Comparison of ENCODE assay signal across 11 cellular contexts in genomic region chr5:33438996-33439395, GRCh38. TPM values are rescaled to one million over a fixed set of nuclear protein-coding genes. Genes with fewer than 3 reads are reported as not detected.
A peak's percentile ranks its signal among the peaks of the same experiment; 100 is the strongest.
DNase-seq lines count a peak whose midpoint lies in the region; ATAC-seq and TF ChIP-seq lines count a peak whose summit lies in the region.
"Had no signal": no experiment of that assay in that cellular context is flagged by ENCODE, and none has a peak within 500 bp of the region (broad histone marks: within the 10 kb centered on the region; RNA-seq: fewer than 3 reads in every experiment).

No MANE protein-coding gene starts in this region.

- peaks cover 3% of the 10 kb centered on the region for H3K79me1 ChIP-seq in H9 (ENCODE audit: insufficient read depth, low read depth, low read length, poor library complexity, severe bottlenecking)

- H3K36me3 ChIP-seq in skeletal muscle satellite cell (ENCODE audit: insufficient read depth, low read length) (peaks cover 3% of the 10 kb centered on the region), heart right ventricle (no peaks in the 10 kb centered on the region)
- H3K36me3 ChIP-seq: gastroesophageal sphincter had no signal

- no peak overlapping the region for H2BK12ac ChIP-seq in H9 (ENCODE audit: insufficient read length, low read depth, low read length)

- H3K27ac ChIP-seq in H9 (ENCODE audit: insufficient read length, low read depth, low read length): no peak overlapping the region
- H3K27ac ChIP-seq in heart right ventricle: no peak overlapping the region

- H3K4me1 ChIP-seq in H9 (ENCODE audit: insufficient read depth, low read length): peaks cover 3% of the 10 kb centered on the region
- H3K4me1 ChIP-seq in skeletal muscle satellite cell (ENCODE audit: control insufficient read depth, insufficient read depth, low read length): peaks cover 18% of the 10 kb centered on the region
- peaks cover 0 to 39% (median 33%) of the 10 kb centered on the region in 9 donors for H3K4me1 ChIP-seq in heart right ventricle

- H3K27me3 ChIP-seq in H9 (ENCODE audit: insufficient read depth, low read length): no peaks in the 10 kb centered on the region
- no peaks in the 10 kb centered on the region for H3K27me3 ChIP-seq in skeletal muscle satellite cell (ENCODE audit: control insufficient read depth, insufficient read depth, low read length)
- H3K27me3 ChIP-seq in heart right ventricle: no peaks in the 10 kb centered on the region
- H3K27me3 ChIP-seq: gastroesophageal sphincter, testis had no signal

- H2AK5ac ChIP-seq in H9 (ENCODE audit: insufficient read length, low read length): no peak overlapping the region

- H3K23ac ChIP-seq in H9 (ENCODE audit: insufficient read length, low read depth, low read length): no peak overlapping the region

- H3K79me2 ChIP-seq in H9 (ENCODE audit: insufficient read depth, low read length): peaks cover 25% of the 10 kb centered on the region; the same call in 1 of the 2 replicates

- no peak overlapping the region for H4K91ac ChIP-seq in H9 (ENCODE audit: insufficient read length, low read depth, low read length)

- H3K36me3 Mint-ChIP-seq in H9 (ENCODE audit: insufficient read depth in 1 of 3, low read depth in 3 of 3): peaks cover 7 to 32% (median 22%) of the 10 kb centered on the region in 3 experiments; a peak in 6 of 7 replicates

- H4K5ac ChIP-seq in H9 (ENCODE audit: insufficient read length, low read depth, low read length): no peak overlapping the region

- peak overlapping the region; percentile 49 to 70; a peak in 4 of 5 replicates for H3K4me3 Mint-ChIP-seq in H9

- no peak overlapping the region for H2BK5ac ChIP-seq in H9 (ENCODE audit: insufficient read length, low read length)

- no peak overlapping the region for H2BK20ac ChIP-seq in H9 (ENCODE audit: low read depth, low read length, poor library complexity, severe bottlenecking)

- H3K9ac ChIP-seq in H9 (ENCODE audit: extremely low read depth, insufficient read length, low read length) (peak overlapping the region; percentile 91), skeletal muscle satellite cell (ENCODE audit: low read depth, low read length) (peak overlapping the region; percentile 89)

- H3T11ph ChIP-seq in H9 (ENCODE audit: low read length): no peak overlapping the region

- no peak overlapping the region for H3K14ac ChIP-seq in H9 (ENCODE audit: insufficient read depth, low read length)

- H3K9me3 ChIP-seq in H9 (ENCODE audit: control insufficient read depth, low read depth, low read length) (no peaks in the 10 kb centered on the region), skeletal muscle satellite cell (replicated peaks; ENCODE audit: low read length) (no peaks in the 10 kb centered on the region), heart right ventricle (no peaks in the 10 kb centered on the region)
- H3K9me3 ChIP-seq: gastroesophageal sphincter, testis had no signal

- H3K27me3 Mint-ChIP-seq in H9 (ENCODE audit: low read depth): no peaks in the 10 kb centered on the region

- peak overlapping the region; percentile 65 for H3K4me3 ChIP-seq in WI38 (ENCODE audit: low read depth, low read length)
- peak overlapping the region; percentile 85 for H3K4me3 ChIP-seq in fibroblast of villous mesenchyme (ENCODE audit: low read depth, low read length)
- H3K4me3 ChIP-seq in skeletal muscle satellite cell (ENCODE audit: low read length): peak overlapping the region; percentile 83
- H3K4me3 ChIP-seq in heart right ventricle: peak overlapping the region in 4 of 10 donors; percentile 67 to 81 (median 74)

- WGBS in H9 (ENCODE audit: extremely low coverage, insufficient read length, low lambda C conversion rate): no CpG with 5 or more reads among the region's 6 CpGs
- 70 to 81% methylated on average over 6 of the region's 6 CpGs for WGBS in heart right ventricle, 2 donors

- H3K4ac ChIP-seq in H9 (ENCODE audit: low read depth, low read length): no peak overlapping the region

- H3K18ac ChIP-seq in H9 (ENCODE audit: insufficient read length, low read depth, low read length): no peak overlapping the region

- ATAC-seq in heart right ventricle: no peak
- no peak for ATAC-seq in HG03571 (IDR thresholded peaks at IDR 0.05; ENCODE audit: unreplicated experiment)
- ATAC-seq: gastroesophageal sphincter had no signal

- H3K4me2 ChIP-seq in H9 (ENCODE audit: insufficient read depth, insufficient read length, low read length) (peak overlapping the region; percentile 87), skeletal muscle satellite cell (ENCODE audit: low read length) (peak overlapping the region; percentile 87)

- H4K20me1 ChIP-seq in H9 (ENCODE audit: control insufficient read depth, insufficient read depth, insufficient read length): no peaks in the 10 kb centered on the region

- H3K23me2 ChIP-seq in H9 (ENCODE audit: insufficient read length, low read depth, low read length, poor library complexity, severe bottlenecking): peaks cover 19% of the 10 kb centered on the region

- peaks cover 11 to 19% of the 10 kb centered on the region in 2 experiments for H3K4me1 Mint-ChIP-seq in H9

- no peak overlapping the region for H2BK15ac ChIP-seq in H9 (ENCODE audit: low read depth, low read length)

- no peak overlapping the region for H2AFZ ChIP-seq in H9 (ENCODE audit: low read length)

- no peak overlapping the region for H2BK120ac ChIP-seq in H9 (ENCODE audit: low read depth, low read length, poor library complexity, severe bottlenecking)

- no peak overlapping the region for H3K27ac Mint-ChIP-seq in H9

- H3K56ac ChIP-seq in H9 (ENCODE audit: insufficient read length, low read depth, low read length): no peak overlapping the region

- TF ChIP-seq CTCF in H9 (conservative IDR thresholded peaks at IDR 0.05) (no peak), WI38 (IDR thresholded peaks at IDR 0.05; ENCODE audit: low read depth, low read length) (no peak), fibroblast of villous mesenchyme (IDR thresholded peaks at IDR 0.05; ENCODE audit: insufficient read depth, low read depth, low read length) (no peak), heart right ventricle (IDR thresholded peaks at IDR 0.05) (no peak)

- DNase-seq in H9 (no peak), fibroblast of villous mesenchyme (ENCODE audit: low read depth) (no peak), NCI-H82 treated with DMSO at 0.1 percent for 48 hours (lab: John Stamatoyannopoulos, UW; ENCODE audit: unreplicated experiment) (no peak), heart right ventricle (no peak), islet precursor cell (no peak)
- DNase-seq: stimulated activated CD4-positive, alpha-beta T cell treated with anti-CD3 and anti-CD28 coated beads, Interleukin-2, amount 100 ng/mL, for 48 hours; testis had no signal

- H3K9me3 Mint-ChIP-seq in H9: no peaks in the 10 kb centered on the region; a peak in 1 of 5 replicates

- intact Hi-C loops in heart right ventricle (cut with DNase I): loop anchor here in 9 of 10 donors (2.0 to 10.0 kb wide), 7 partner anchors 493 to 536 kb away; partner anchors contain the start of gene RXFP3 (in 3 of the 9)

- no peak overlapping the region for H4K8ac ChIP-seq in H9 (replicated peaks; ENCODE audit: insufficient read length, low read depth, low read length)

RNA-seq across cellular contexts. Expression of gene TARS1, which starts 1.8 kb away (rescaled TPM):
- total RNA-seq in H9 (2021): 388 and 417 TPM in 2 replicates
- total RNA-seq in fibroblast of villous mesenchyme: 288 and 293 TPM in 2 replicates
- 243 and 297 TPM in 2 replicates for total RNA-seq in skeletal muscle satellite cell (2012; rRNA removed)
- 10 to 100 TPM; 61.9 to 97.8 (median 74.5) TPM for total RNA-seq in heart right ventricle
- 10 to 100 TPM; 59.3 to 60.6 TPM for polyA plus RNA-seq in heart right ventricle
